Comparison of ENCODE assay signal across 43 cellular contexts in genomic region chr16:22130528-22130927, GRCh38. TPM values are rescaled to one million over a fixed set of nuclear protein-coding genes. Genes with fewer than 3 reads are reported as not detected.
"Had no signal": no experiment of that assay in that cellular context is flagged by ENCODE, and none has a peak within 500 bp of the region (broad histone marks: within the 10 kb centered on the region; RNA-seq: fewer than 3 reads in every experiment).

No MANE protein-coding gene starts in this region.

- H3K9me3 Mint-ChIP-seq: activated naive CD4-positive, alpha-beta T cell treated with anti-CD3 and anti-CD28 coated beads, Interleukin-2, amount 10 ng/mL, durations not matched to agents 7 days and 5 days; activated naive CD4-positive, alpha-beta T cell treated with anti-CD3 and anti-CD28 coated beads, Interleukin-2, amount 50 U/mL, for 24 hours; activated naive CD8-positive, alpha-beta T cell treated with anti-CD3 and anti-CD28 coated beads for 36 hours; activated naive CD8-positive, alpha-beta T cell treated with anti-CD3 and anti-CD28 coated beads, Interleukin-2, amount 10 ng/mL, durations not matched to agents 7 days and 5 days; activated naive CD8-positive, alpha-beta T cell treated with anti-CD3 and anti-CD28 coated beads, Interleukin-2, amount 50 U/mL, for 24 hours; activated T-cell treated with anti-CD3 and anti-CD28 coated beads, Interleukin-2, amount 50 U/mL, for 24 hours; activated T-helper 1 cell treated with anti-CD3 and anti-CD28 coated beads, Interleukin-12 subunit alpha, Interleukin-12 subunit beta, Interleukin-2, Interleukin-4 antibody, amounts not matched to agents 30 ng/mL and 10 ng/mL and 1 ng/mL, durations not matched to agents 14 hours and 24 hours and 36 hours had no signal

- H3K4me1 Mint-ChIP-seq: activated naive CD4-positive, alpha-beta T cell treated with anti-CD3 and anti-CD28 coated beads, Interleukin-2, amount 10 ng/mL, durations not matched to agents 7 days and 5 days; activated naive CD4-positive, alpha-beta T cell treated with anti-CD3 and anti-CD28 coated beads, Interleukin-2, amount 50 U/mL, for 24 hours; activated naive CD8-positive, alpha-beta T cell treated with anti-CD3 and anti-CD28 coated beads for 36 hours; activated naive CD8-positive, alpha-beta T cell treated with anti-CD3 and anti-CD28 coated beads, Interleukin-2, amount 10 ng/mL, durations not matched to agents 7 days and 5 days; activated naive CD8-positive, alpha-beta T cell treated with anti-CD3 and anti-CD28 coated beads, Interleukin-2, amount 50 U/mL, for 24 hours; activated T-helper 17 cell treated with anti-CD3 and anti-CD28 coated beads, Interleukin-2, amount 50 U/mL, for 72 hours; brain; central memory CD8-positive, alpha-beta T cell had no signal

- H3K27ac Mint-ChIP-seq: activated naive CD4-positive, alpha-beta T cell treated with anti-CD3 and anti-CD28 coated beads for 36 hours; activated naive CD4-positive, alpha-beta T cell treated with anti-CD3 and anti-CD28 coated beads, Interleukin-2, amount 10 ng/mL, durations not matched to agents 7 days and 5 days; activated naive CD4-positive, alpha-beta T cell treated with anti-CD3 and anti-CD28 coated beads, Interleukin-2, amount 50 U/mL, for 24 hours; activated naive CD4-positive, alpha-beta T cell treated with anti-CD3 and anti-CD28 coated beads, Interleukin-2, amount 50 U/mL, for 72 hours; activated naive CD8-positive, alpha-beta T cell; activated naive CD8-positive, alpha-beta T cell treated with anti-CD3 and anti-CD28 coated beads for 36 hours; activated naive CD8-positive, alpha-beta T cell treated with anti-CD3 and anti-CD28 coated beads, Interleukin-2, amount 10 ng/mL, durations not matched to agents 7 days and 5 days; activated naive CD8-positive, alpha-beta T cell treated with anti-CD3 and anti-CD28 coated beads, Interleukin-2, amount 50 U/mL, for 24 hours; activated T-cell treated with anti-CD3 and anti-CD28 coated beads, Interleukin-2, amount 50 U/mL, for 24 hours; activated T-cell treated with anti-CD3 and anti-CD28 coated beads, Interleukin-2, amount 50 U/mL, for 72 hours; activated T-helper 1 cell treated with anti-CD3 and anti-CD28 coated beads, Interleukin-12 subunit alpha, Interleukin-12 subunit beta, Interleukin-2, Interleukin-4 antibody, amounts not matched to agents 30 ng/mL and 10 ng/mL and 1 ng/mL, durations not matched to agents 14 hours and 24 hours and 36 hours; activated T-helper 17 cell treated with anti-CD3 and anti-CD28 coated beads, Interleukin-2, amount 50 U/mL, for 72 hours; activated T-helper 2 cell treated with anti-CD3 and anti-CD28 coated beads, Interferon-gamma antibody, Interleukin-2, Interleukin-4, amounts not matched to agents 10 μg/mL and 5 μg/mL and 100 μg/mL, durations not matched to agents 14 hours and 24 hours and 36 hours; brain had no signal

- H3K9me3 ChIP-seq: adrenal gland, body of pancreas, breast epithelium had no signal

- H3K4me3 ChIP-seq: adrenal gland, ascending aorta, body of pancreas, breast epithelium, cardiac muscle cell had no signal

- H3K27ac ChIP-seq: adrenal gland, ascending aorta, body of pancreas, brain microvascular endothelial cell, breast epithelium, cardiac muscle cell had no signal

- H3K4me3 Mint-ChIP-seq: activated naive CD4-positive, alpha-beta T cell treated with anti-CD3 and anti-CD28 coated beads for 36 hours; activated naive CD4-positive, alpha-beta T cell treated with anti-CD3 and anti-CD28 coated beads, Interleukin-2, amount 10 ng/mL, durations not matched to agents 7 days and 5 days; activated naive CD4-positive, alpha-beta T cell treated with anti-CD3 and anti-CD28 coated beads, Interleukin-2, amount 50 U/mL, for 24 hours; activated naive CD8-positive, alpha-beta T cell; activated naive CD8-positive, alpha-beta T cell treated with anti-CD3 and anti-CD28 coated beads for 36 hours; activated naive CD8-positive, alpha-beta T cell treated with anti-CD3 and anti-CD28 coated beads, Interleukin-2, amount 10 ng/mL, durations not matched to agents 7 days and 5 days; activated naive CD8-positive, alpha-beta T cell treated with anti-CD3 and anti-CD28 coated beads, Interleukin-2, amount 50 U/mL, for 24 hours; activated T-cell treated with anti-CD3 and anti-CD28 coated beads, Interleukin-2, amount 50 U/mL, for 24 hours; activated T-cell treated with anti-CD3 and anti-CD28 coated beads, Interleukin-2, amount 50 U/mL, for 4 hours; activated T-cell treated with anti-CD3 and anti-CD28 coated beads, Interleukin-2, amount 50 U/mL, for 72 hours; activated T-helper 1 cell treated with anti-CD3 and anti-CD28 coated beads, Interleukin-12 subunit alpha, Interleukin-12 subunit beta, Interleukin-2, Interleukin-4 antibody, amounts not matched to agents 30 ng/mL and 10 ng/mL and 1 ng/mL, durations not matched to agents 14 hours and 24 hours and 36 hours; activated T-helper 17 cell treated with anti-CD3 and anti-CD28 coated beads, Interleukin-2, amount 50 U/mL, for 72 hours; brain; central memory CD8-positive, alpha-beta T cell had no signal

- DNase-seq: activated effector memory CD4-positive, alpha-beta T cell treated with anti-CD3 and anti-CD28 coated beads, Interleukin-2, amount 50 U/mL, for 16 hours; activated effector memory CD4-positive, alpha-beta T cell treated with Interleukin-2 at 50 U/mL for 16 hours; activated gamma-delta T cell; activated gamma-delta T cell treated with Interleukin-2 at 50 U/mL for 16 hours; activated naive CD4-positive, alpha-beta T cell; activated naive CD4-positive, alpha-beta T cell treated with anti-CD3 and anti-CD28 coated beads for 36 hours; activated naive CD4-positive, alpha-beta T cell treated with anti-CD3 and anti-CD28 coated beads, Interleukin-2, amount 10 ng/mL, durations not matched to agents 7 days and 5 days; activated naive CD4-positive, alpha-beta T cell treated with anti-CD3 and anti-CD28 coated beads, Interleukin-2, amount 50 U/mL, for 16 hours; activated naive CD4-positive, alpha-beta T cell treated with Interleukin-2 at 50 U/mL for 16 hours; activated naive CD8-positive, alpha-beta T cell treated with anti-CD3 and anti-CD28 coated beads for 36 hours; activated naive CD8-positive, alpha-beta T cell treated with anti-CD3 and anti-CD28 coated beads, Interleukin-2, amount 10 ng/mL, durations not matched to agents 7 days and 5 days; activated naive CD8-positive, alpha-beta T cell treated with anti-CD3 and anti-CD28 coated beads, Interleukin-2, amount 50 U/mL, for 24 hours; activated T-cell treated with anti-CD3 and anti-CD28 coated beads, Interleukin-2, amount 50 U/mL, for 24 hours; activated T-cell treated with anti-CD3 and anti-CD28 coated beads, Interleukin-2, amount 50 U/mL, for 4 hours; activated T-cell treated with anti-CD3 and anti-CD28 coated beads, Interleukin-2, amount 50 U/mL, for 48 hours; activated T-cell treated with anti-CD3 and anti-CD28 coated beads, Interleukin-2, amount 50 U/mL, for 72 hours; adrenal gland; amniotic stem cell; amygdala; anterior cingulate cortex; aorta; body of pancreas; brain microvascular endothelial cell; caudate nucleus; central memory CD4-positive, alpha-beta T cell; cerebellar nuclear complex had no signal

- H3K27me3 ChIP-seq: adrenal gland, ascending aorta, body of pancreas, brain microvascular endothelial cell, breast epithelium, cardiac muscle cell had no signal

- H3K36me3 Mint-ChIP-seq: activated naive CD4-positive, alpha-beta T cell treated with anti-CD3 and anti-CD28 coated beads, Interleukin-2, amount 10 ng/mL, durations not matched to agents 7 days and 5 days; activated naive CD4-positive, alpha-beta T cell treated with anti-CD3 and anti-CD28 coated beads, Interleukin-2, amount 50 U/mL, for 24 hours; activated naive CD8-positive, alpha-beta T cell; activated naive CD8-positive, alpha-beta T cell treated with anti-CD3 and anti-CD28 coated beads for 36 hours; activated naive CD8-positive, alpha-beta T cell treated with anti-CD3 and anti-CD28 coated beads, Interleukin-2, amount 10 ng/mL, durations not matched to agents 7 days and 5 days; brain had no signal

- H3K4me1 ChIP-seq: adrenal gland, ascending aorta, body of pancreas, breast epithelium had no signal

- ATAC-seq: activated naive CD4-positive, alpha-beta T cell treated with anti-CD3 and anti-CD28 coated beads, Interleukin-2, amount 50 U/mL, for 72 hours; activated naive CD8-positive, alpha-beta T cell treated with anti-CD3 and anti-CD28 coated beads, Interleukin-2, amount 50 U/mL, for 24 hours; activated T-cell treated with anti-CD3 and anti-CD28 coated beads, Interleukin-2, amount 50 U/mL, for 4 hours; activated T-cell treated with anti-CD3 and anti-CD28 coated beads, Interleukin-2, amount 50 U/mL, for 72 hours; activated T-helper 17 cell treated with anti-CD3 and anti-CD28 coated beads, Interleukin-2, amount 50 U/mL, for 72 hours; body of pancreas had no signal

- H3K36me3 ChIP-seq: adrenal gland, ascending aorta, brain microvascular endothelial cell, breast epithelium, cardiac muscle cell had no signal

- H3K27me3 Mint-ChIP-seq: activated naive CD4-positive, alpha-beta T cell treated with anti-CD3 and anti-CD28 coated beads, Interleukin-2, amount 50 U/mL, for 24 hours; activated naive CD8-positive, alpha-beta T cell; activated naive CD8-positive, alpha-beta T cell treated with anti-CD3 and anti-CD28 coated beads for 36 hours; activated naive CD8-positive, alpha-beta T cell treated with anti-CD3 and anti-CD28 coated beads, Interleukin-2, amount 10 ng/mL, durations not matched to agents 7 days and 5 days; activated naive CD8-positive, alpha-beta T cell treated with anti-CD3 and anti-CD28 coated beads, Interleukin-2, amount 50 U/mL, for 24 hours; activated T-cell treated with anti-CD3 and anti-CD28 coated beads, Interleukin-2, amount 50 U/mL, for 24 hours; activated T-helper 17 cell treated with anti-CD3 and anti-CD28 coated beads, Interleukin-2, amount 50 U/mL, for 72 hours had no signal

- FAIRE-seq: astrocyte, bronchial epithelial cell had no signal

RNA-seq across cellular contexts. Expression of gene SDR42E2, which starts 31.8 kb away (rescaled TPM):
- total RNA-seq: activated naive CD8-positive, alpha-beta T cell treated with anti-CD3 and anti-CD28 coated beads for 36 hours; activated T-cell treated with anti-CD3 and anti-CD28 coated beads, Interleukin-2, amount 50 U/mL, for 4 hours; activated T-helper 1 cell treated with anti-CD3 and anti-CD28 coated beads, Interleukin-12 subunit alpha, Interleukin-12 subunit beta, Interleukin-2, Interleukin-4 antibody, amounts not matched to agents 30 ng/mL and 10 ng/mL and 1 ng/mL, durations not matched to agents 14 hours and 24 hours and 36 hours; activated T-helper 17 cell treated with anti-CD3 and anti-CD28 coated beads, Interleukin-2, amount 50 U/mL, for 72 hours; adrenal gland; aorta; ascending aorta; astrocyte; bronchial epithelial cell; cardiac septum; cerebellum; chondrocyte had no signal
- polyA plus RNA-seq: adipose tissue, cardiac muscle cell had no signal

RNA-seq across cellular contexts. Expression of gene VWA3A, which starts 38.2 kb away (rescaled TPM):
- total RNA-seq: activated naive CD4-positive, alpha-beta T cell treated with anti-CD3 and anti-CD28 coated beads for 36 hours; activated T-helper 17 cell treated with anti-CD3 and anti-CD28 coated beads, Interleukin-2, amount 50 U/mL, for 72 hours; ascending aorta; astrocyte; cardiac septum; chondrocyte had no signal
